In genomic region chr19:35184267-35184666, GRCh38 we compare ENCODE assay signal across 25 cellular contexts. TPM values are rescaled to one million over a fixed set of nuclear protein-coding genes. Genes with fewer than 3 reads are reported as not detected.
DNase-seq lines count a peak whose midpoint lies in the region; ATAC-seq and TF ChIP-seq lines count a peak whose summit lies in the region.
"Had no signal": no experiment of that assay in that cellular context is flagged by ENCODE, and none has a peak within 500 bp of the region (broad histone marks: within the 10 kb centered on the region; RNA-seq: fewer than 3 reads in every experiment).

No MANE protein-coding gene starts in this region.

- H3K27me3 Mint-ChIP-seq in activated CD4-positive, alpha-beta memory T cell treated with anti-CD3 and anti-CD28 coated beads for 36 hours, result no peaks in the 10 kb centered on the region
- peaks cover 2% of the 10 kb centered on the region for H3K27me3 Mint-ChIP-seq in activated CD4-positive, alpha-beta memory T cell treated with anti-CD3 and anti-CD28 coated beads, Interleukin-2, amount 10 ng/mL, durations not matched to agents 7 days and 5 days
- no peaks in the 10 kb centered on the region for H3K27me3 Mint-ChIP-seq in effector memory CD8-positive, alpha-beta T cell
- H3K27me3 Mint-ChIP-seq: CD4-positive, alpha-beta T cell had no signal

- ATAC-seq in effector memory CD8-positive, alpha-beta T cell (replicated peaks), result no peak
- ATAC-seq: CD8-positive, alpha-beta T cell; GM12878 had no signal

- DNase-seq in activated CD4-positive, alpha-beta memory T cell treated with anti-CD3 and anti-CD28 coated beads for 36 hours, result no peak
- DNase-seq in activated CD4-positive, alpha-beta memory T cell treated with anti-CD3 and anti-CD28 coated beads, Interleukin-2, amount 10 ng/mL, durations not matched to agents 7 days and 5 days, result no peak
- no peak for DNase-seq in DMS 273 (lab: John Stamatoyannopoulos, UW; ENCODE audit: unreplicated experiment)
- DNase-seq in effector memory CD8-positive, alpha-beta T cell, result no peak
- DNase-seq: ACHN; Caco-2; Calu3; CD4-positive, alpha-beta T cell; CD8-positive, alpha-beta T cell; DMS 273 treated with DMSO at 0.1 percent for 48 hours; DMS153; DMS53; DMS79; DND-41; EL; GDM1 had no signal

- CTCF ChIA-PET in activated CD4-positive, alpha-beta memory T cell treated with anti-CD3 and anti-CD28 coated beads for 36 hours (lab: Charles Lee), result interaction anchor here (1.0 kb wide), 1 partner anchor 15 kb away, joined by 4 read pairs; no protein-coding TSS in a partner anchor
- CTCF ChIA-PET in activated CD4-positive, alpha-beta memory T cell treated with anti-CD3 and anti-CD28 coated beads, Interleukin-2, amount 10 ng/mL, durations not matched to agents 7 days and 5 days (lab: Charles Lee), result interaction anchor here (0.7 kb wide), 1 partner anchor 15 kb away, joined by 3 read pairs; no protein-coding TSS in a partner anchor
- CTCF ChIA-PET in HEK293 (lab: Yijun Ruan, JAX), result interaction anchor here (1.0 kb wide), 2 partner anchors 8 to 42 kb away, joined by 4 read pairs; no protein-coding TSS in a partner anchor

- peaks cover 4% of the 10 kb centered on the region for H3K36me3 Mint-ChIP-seq in activated CD4-positive, alpha-beta memory T cell treated with anti-CD3 and anti-CD28 coated beads for 36 hours
- H3K36me3 Mint-ChIP-seq in activated CD4-positive, alpha-beta memory T cell treated with anti-CD3 and anti-CD28 coated beads, Interleukin-2, amount 10 ng/mL, durations not matched to agents 7 days and 5 days (ENCODE audit: low read depth), result peaks cover 3% of the 10 kb centered on the region
- H3K36me3 Mint-ChIP-seq in effector memory CD8-positive, alpha-beta T cell (ENCODE audit: insufficient read depth), result no peaks in the 10 kb centered on the region
- H3K36me3 Mint-ChIP-seq: CD8-positive, alpha-beta T cell had no signal

- intact Hi-C loops in activated CD4-positive, alpha-beta memory T cell treated with anti-CD3 and anti-CD28 coated beads for 36 hours (cut with micrococcal nuclease), result no loop called here

- H3K4me3 ChIP-seq in HEK293 (ENCODE audit: low read depth, low read length), result no peak overlapping the region
- H3K4me3 ChIP-seq: BLaER1 treated with 17β-estradiol and CSF1 and Interleukin-3, amounts not matched to agents 10 nM and 100 nM; GM12878 had no signal

- H3K36me3 ChIP-seq in HEK293 (ENCODE audit: control insufficient read depth in 2 of 2, insufficient read depth in 1 of 2, low read length in 2 of 2), result no peaks in the 10 kb centered on the region
- H3K36me3 ChIP-seq: BLaER1 treated with 17β-estradiol and CSF1 and Interleukin-3, amounts not matched to agents 10 nM and 100 nM had no signal

- H3K4me1 Mint-ChIP-seq in activated CD4-positive, alpha-beta memory T cell treated with anti-CD3 and anti-CD28 coated beads for 36 hours (ENCODE audit: low read depth), result peaks cover 22% of the 10 kb centered on the region
- H3K4me1 Mint-ChIP-seq in activated CD4-positive, alpha-beta memory T cell treated with anti-CD3 and anti-CD28 coated beads, Interleukin-2, amount 10 ng/mL, durations not matched to agents 7 days and 5 days, result peaks cover 9% of the 10 kb centered on the region
- peaks cover 0 to 2% of the 10 kb centered on the region in 2 donors for H3K4me1 Mint-ChIP-seq in effector memory CD8-positive, alpha-beta T cell (ENCODE audit: low read depth in 2 of 2)

- peaks cover 7% of the 10 kb centered on the region for H3K9me3 Mint-ChIP-seq in activated CD4-positive, alpha-beta memory T cell treated with anti-CD3 and anti-CD28 coated beads for 36 hours
- peaks cover 4% of the 10 kb centered on the region for H3K9me3 Mint-ChIP-seq in activated CD4-positive, alpha-beta memory T cell treated with anti-CD3 and anti-CD28 coated beads, Interleukin-2, amount 10 ng/mL, durations not matched to agents 7 days and 5 days
- no peaks in the 10 kb centered on the region for H3K9me3 Mint-ChIP-seq in effector memory CD8-positive, alpha-beta T cell
- H3K9me3 Mint-ChIP-seq: CD4-positive, alpha-beta T cell had no signal

- H3K4me3 Mint-ChIP-seq in activated CD4-positive, alpha-beta memory T cell treated with anti-CD3 and anti-CD28 coated beads for 36 hours, result no peak overlapping the region
- H3K4me3 Mint-ChIP-seq in activated CD4-positive, alpha-beta memory T cell treated with anti-CD3 and anti-CD28 coated beads, Interleukin-2, amount 10 ng/mL, durations not matched to agents 7 days and 5 days, result no peak overlapping the region
- no peak overlapping the region for H3K4me3 Mint-ChIP-seq in effector memory CD8-positive, alpha-beta T cell
- H3K4me3 Mint-ChIP-seq: CD4-positive, alpha-beta T cell; CD8-positive, alpha-beta T cell had no signal

- peaks cover 7% of the 10 kb centered on the region for H3K9me3 ChIP-seq in HEK293 (ENCODE audit: control insufficient read depth, insufficient read depth, low read depth, low read length)
- H3K9me3 ChIP-seq: Caco-2 had no signal

- POLR2A ChIA-PET in activated CD4-positive, alpha-beta memory T cell treated with anti-CD3 and anti-CD28 coated beads for 36 hours (lab: Charles Lee), result no interaction called here
- POLR2A ChIA-PET in activated CD4-positive, alpha-beta memory T cell treated with anti-CD3 and anti-CD28 coated beads, Interleukin-2, amount 10 ng/mL, durations not matched to agents 7 days and 5 days (lab: Charles Lee), result interaction anchor here (1.0 kb wide), 1 partner anchor 20 kb away, joined by 3 read pairs; no protein-coding TSS in a partner anchor
- POLR2A ChIA-PET in HEK293 (lab: Yijun Ruan, JAX), result no interaction called here

- H3K27ac Mint-ChIP-seq in activated CD4-positive, alpha-beta memory T cell treated with anti-CD3 and anti-CD28 coated beads for 36 hours, result peak overlapping the region; percentile 1
- H3K27ac Mint-ChIP-seq in activated CD4-positive, alpha-beta memory T cell treated with anti-CD3 and anti-CD28 coated beads, Interleukin-2, amount 10 ng/mL, durations not matched to agents 7 days and 5 days, result no peak overlapping the region
- H3K27ac Mint-ChIP-seq in effector memory CD8-positive, alpha-beta T cell, result no peak overlapping the region
- H3K27ac Mint-ChIP-seq: CD4-positive, alpha-beta T cell; CD8-positive, alpha-beta T cell had no signal

- no peak overlapping the region for H3K27ac ChIP-seq in HEK293 (ENCODE audit: extremely low read depth, low read depth, low read length)
- H3K27ac ChIP-seq: 22Rv1; BLaER1 treated with 17β-estradiol and CSF1 and Interleukin-3, amounts not matched to agents 10 nM and 100 nM; C4-2B had no signal

- H3K4me1 ChIP-seq in HEK293 (ENCODE audit: control insufficient read depth, insufficient read depth, low read length), result no peaks in the 10 kb centered on the region
- H3K4me1 ChIP-seq: Caco-2 had no signal

- no peak for TF ChIP-seq CTCF in HEK293 (tag by site-specific recombination; IDR thresholded peaks at IDR 0.05)

TF ChIP-seq in HEK293, 187 proteins besides CTCF, POLR2A, EP300 and RAD21:
- no peak for TF ChIP-seq KLF8 (tag by site-specific recombination; IDR thresholded peaks at IDR 0.05)
- TF ChIP-seq TRIM28 (IDR thresholded peaks at IDR 0.05; ENCODE audit: borderline replicate concordance, low read length), result no peak
- no peak for TF ChIP-seq ZNF148 (tag by site-specific recombination; IDR thresholded peaks at IDR 0.05; ENCODE audit: borderline replicate concordance)
- TF ChIP-seq BCL11A (tag by site-specific recombination; IDR thresholded peaks at IDR 0.05; ENCODE audit: low read depth), result no peak
- TF ChIP-seq ZNF843 (tag by site-specific recombination; IDR thresholded peaks at IDR 0.05), result no peak
- peak; percentile 80 for TF ChIP-seq SETDB1 (IDR thresholded peaks at IDR 0.05; ENCODE audit: insufficient read length, low read length)
- TF ChIP-seq ZNF2 (tag by site-specific recombination; IDR thresholded peaks at IDR 0.05), result no peak
- peak; percentile 82 for TF ChIP-seq ZNF791 (tag by site-specific recombination; IDR thresholded peaks at IDR 0.05)
TF ChIP-seq in HEK293: peak in this region for 2.

RNA-seq across cellular contexts. Expression of gene FXYD5, which starts 29.7 kb away (rescaled TPM):
- total RNA-seq in activated CD4-positive, alpha-beta memory T cell treated with anti-CD3 and anti-CD28 coated beads for 36 hours, result 100 to 1,000 TPM; 334 to 360 TPM
- total RNA-seq in activated CD4-positive, alpha-beta memory T cell treated with anti-CD3 and anti-CD28 coated beads, Interleukin-2, amount 10 ng/mL, durations not matched to agents 7 days and 5 days, result 100 to 1,000 TPM; 588 to 589 TPM
- total RNA-seq: G401 had no signal

RNA-seq across cellular contexts. Expression of gene FXYD7, which starts 41.2 kb away (rescaled TPM):
- under 1 TPM; 0.77 to 0.93 TPM for total RNA-seq in activated CD4-positive, alpha-beta memory T cell treated with anti-CD3 and anti-CD28 coated beads for 36 hours
- 1 to 10 TPM; 8.3 to 8.8 TPM for total RNA-seq in activated CD4-positive, alpha-beta memory T cell treated with anti-CD3 and anti-CD28 coated beads, Interleukin-2, amount 10 ng/mL, durations not matched to agents 7 days and 5 days
- total RNA-seq: A172, Caco-2, G401 had no signal

RNA-seq across cellular contexts. Expression of gene FAM187B, which starts 44.3 kb away (rescaled TPM):
- under 1 TPM in 1 of 2 experiments, not detected in 1; 0.19 TPM for total RNA-seq in activated CD4-positive, alpha-beta memory T cell treated with anti-CD3 and anti-CD28 coated beads for 36 hours
- total RNA-seq in activated CD4-positive, alpha-beta memory T cell treated with anti-CD3 and anti-CD28 coated beads, Interleukin-2, amount 10 ng/mL, durations not matched to agents 7 days and 5 days, result not detected
- total RNA-seq: A172; A673; Caco-2; Calu3; CD4-positive, alpha-beta T cell; CD8-positive, alpha-beta T cell; Daoy; G401; GM12878 had no signal

RNA-seq across cellular contexts. Expression of gene FXYD1, which starts 45.6 kb away (rescaled TPM):
- total RNA-seq in activated CD4-positive, alpha-beta memory T cell treated with anti-CD3 and anti-CD28 coated beads for 36 hours, result 1 to 10 TPM; 2.3 to 2.8 TPM
- total RNA-seq in activated CD4-positive, alpha-beta memory T cell treated with anti-CD3 and anti-CD28 coated beads, Interleukin-2, amount 10 ng/mL, durations not matched to agents 7 days and 5 days, result 1 to 10 TPM; 3.3 to 3.6 TPM
- total RNA-seq: A172, A673, Caco-2, Daoy, G401 had no signal

RNA-seq across cellular contexts. Expression of gene LGI4, which starts 49.4 kb away (rescaled TPM):
- under 1 TPM; 0.50 to 0.51 TPM for total RNA-seq in activated CD4-positive, alpha-beta memory T cell treated with anti-CD3 and anti-CD28 coated beads for 36 hours
- under 1 TPM; 0.55 to 0.68 TPM for total RNA-seq in activated CD4-positive, alpha-beta memory T cell treated with anti-CD3 and anti-CD28 coated beads, Interleukin-2, amount 10 ng/mL, durations not matched to agents 7 days and 5 days
- total RNA-seq: A172, A673, Daoy, GM12878 had no signal

Comparison
In these comparisons a context has a peak if more than half of its experiments do, and no peak if none do; other contexts are left out.
1. RNA of gene FXYD7, which starts 41.2 kb away (total RNA-seq): 8.3 to 8.8 TPM in activated CD4-positive, alpha-beta memory T cell treated with anti-CD3 and anti-CD28 coated beads, Interleukin-2, amount 10 ng/mL, durations not matched to agents 7 days and 5 days; 0.77 to 0.93 TPM in activated CD4-positive, alpha-beta memory T cell treated with anti-CD3 and anti-CD28 coated beads for 36 hours; every median in the first group is over 4 times any median in the second.